In genomic region chr15:63502843-63503738, GRCh38 we compare ENCODE assay signal across 8 cellular contexts. TPM values are rescaled to one million over a fixed set of nuclear protein-coding genes. Genes with fewer than 3 reads are reported as not detected.
A peak's percentile ranks its signal among the peaks of the same experiment; 100 is the strongest.
DNase-seq lines count a peak whose midpoint lies in the region; ATAC-seq lines count a peak whose summit lies in the region.

No MANE protein-coding gene starts in this region.

- H3K4me1 Mint-ChIP-seq in central memory CD8-positive, alpha-beta T cell, result peaks cover 69% of the 10 kb centered on the region

- peak overlapping the region; percentile 99 for H3K27ac Mint-ChIP-seq in central memory CD8-positive, alpha-beta T cell (ENCODE audit: low read depth)

- peak overlapping the region; percentile 65 for H3K4me3 ChIP-seq in Jurkat, Clone E6-1 (ENCODE audit: low read length)

- peak overlapping the region; percentile 92 for H3K4me3 Mint-ChIP-seq in central memory CD8-positive, alpha-beta T cell

- DNase-seq in DMS53 (lab: John Stamatoyannopoulos, UW), result peak; percentile 95
- no peak for DNase-seq in Jurkat, Clone E6-1 (ENCODE audit: low read depth, low spot score)
- DNase-seq in activated CD4-positive, CD25-positive, alpha-beta regulatory T cell (lab: John Stamatoyannopoulos, UW), result peak; percentile 30 to 39 (median 34)
- DNase-seq in central memory CD8-positive, alpha-beta T cell (ENCODE audit: low spot score in 2 of 2), result peak; percentile 46 to 51
- DNase-seq in left kidney (ENCODE audit: low read depth, low spot score), result peak; percentile 91
- peak; percentile 70 to 77 for DNase-seq in stimulated activated CD4-positive, alpha-beta T cell treated with anti-CD3 and anti-CD28 coated beads, Interleukin-2, amount 100 ng/mL, for 24 hours
- DNase-seq in NCI-H187 treated with DMSO at 0.1 percent for 48 hours (lab: John Stamatoyannopoulos, UW), result no peak

- peak; percentile 50 for ATAC-seq in GM21723 (IDR thresholded peaks at IDR 0.05; ENCODE audit: unreplicated experiment)
- ATAC-seq in central memory CD8-positive, alpha-beta T cell (replicated peaks; ENCODE audit: extremely low read depth, poor library complexity, severe bottlenecking), result peak; percentile 27

- peaks cover 25% of the 10 kb centered on the region for H3K36me3 Mint-ChIP-seq in central memory CD8-positive, alpha-beta T cell (ENCODE audit: insufficient read depth)

- no peaks in the 10 kb centered on the region for H3K27me3 Mint-ChIP-seq in central memory CD8-positive, alpha-beta T cell

- no peaks in the 10 kb centered on the region for H3K9me3 Mint-ChIP-seq in central memory CD8-positive, alpha-beta T cell

RNA-seq across cellular contexts. Expression of gene USP3, which starts 1.3 kb away (rescaled TPM):
- 30.9 TPM for polyA plus RNA-seq in Jurkat, Clone E6-1 (2012; ENCODE audit: insufficient read depth, insufficient read length)

Comparison
In these comparisons a context has a peak if more than half of its experiments do, and no peak if none do; other contexts are left out.
1. DNase-seq: peak in DMS53 (single experiment), activated CD4-positive, CD25-positive, alpha-beta regulatory T cell (4 of 4), central memory CD8-positive, alpha-beta T cell (2 of 2), left kidney (single experiment) and stimulated activated CD4-positive, alpha-beta T cell treated with anti-CD3 and anti-CD28 coated beads, Interleukin-2, amount 100 ng/mL, for 24 hours (2 of 2); none in Jurkat, Clone E6-1 (single experiment) and NCI-H187 treated with DMSO at 0.1 percent for 48 hours (single experiment).